8 cellular contexts compared by ENCODE assay signal in the genomic region with DNA sequence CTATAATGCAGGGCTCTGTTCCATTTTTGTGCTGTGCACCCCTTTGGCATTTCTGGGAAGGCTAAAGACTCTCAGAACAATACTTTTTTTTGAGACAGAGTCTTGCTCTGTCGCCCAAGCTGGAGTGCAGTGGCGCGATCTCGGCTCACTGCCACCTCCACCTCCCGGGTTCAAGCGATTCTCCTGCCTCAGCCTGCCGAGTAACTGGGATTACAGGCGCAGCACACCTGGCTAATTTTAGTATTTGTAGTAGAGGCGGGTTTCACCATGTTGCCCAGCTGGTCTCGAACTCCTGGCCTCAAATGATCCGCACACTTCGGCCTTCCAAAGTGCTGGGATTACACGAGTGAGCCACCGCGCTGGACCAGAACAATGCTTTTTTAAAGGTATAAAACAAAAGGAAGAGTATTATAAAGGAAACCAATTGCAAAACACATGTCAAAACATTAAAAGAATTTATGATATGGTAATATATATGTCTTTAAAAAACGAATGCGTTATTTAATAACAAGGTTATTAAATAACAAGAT. TPM values are rescaled to one million over a fixed set of nuclear protein-coding genes. Genes with fewer than 3 reads are reported as not detected.
A peak's percentile ranks its signal among the peaks of the same experiment; 100 is the strongest.
DNase-seq lines count a peak whose midpoint lies in the region; ATAC-seq and TF ChIP-seq lines count a peak whose summit lies in the region.

No MANE protein-coding gene starts in this region.

- peaks cover 8% of the 10 kb centered on the region for H3K36me3 Mint-ChIP-seq in activated naive CD8-positive, alpha-beta T cell

- H3K9me3 Mint-ChIP-seq in activated naive CD8-positive, alpha-beta T cell (ENCODE audit: low read depth): no peaks in the 10 kb centered on the region

- H3K36me3 ChIP-seq in left lung: no peaks in the 10 kb centered on the region
- H3K36me3 ChIP-seq in thymus (ENCODE audit: control insufficient read depth, insufficient read depth): no peaks in the 10 kb centered on the region

- no peaks in the 10 kb centered on the region for H3K27me3 Mint-ChIP-seq in activated naive CD8-positive, alpha-beta T cell

- H3K27ac Mint-ChIP-seq in activated naive CD8-positive, alpha-beta T cell: peak overlapping the region; percentile 68

- WGBS in thymus: 65% methylated on average over 17 of the region's 17 CpGs

- intact Hi-C loops in left lung (cut with DNase I): no loop called here

- H3K4me1 Mint-ChIP-seq in activated naive CD8-positive, alpha-beta T cell (ENCODE audit: low read depth): peaks cover 51% of the 10 kb centered on the region

- H3K27ac ChIP-seq in left lung: peak overlapping the region; percentile 96
- H3K27ac ChIP-seq in thymus (ENCODE audit: low read depth): peak overlapping the region; percentile 89

- H3K4me3 ChIP-seq in left lung (peak overlapping the region; percentile 63 to 71), thymus (ENCODE audit: low read length) (peak overlapping the region; percentile 88)

- H3K9me3 ChIP-seq in left lung: no peaks in the 10 kb centered on the region
- H3K9me3 ChIP-seq in thymus (ENCODE audit: control insufficient read depth): no peaks in the 10 kb centered on the region

- TF ChIP-seq CTCF in left lung (IDR thresholded peaks at IDR 0.05): no peak

- H3K27me3 ChIP-seq in left lung: no peaks in the 10 kb centered on the region
- no peaks in the 10 kb centered on the region for H3K27me3 ChIP-seq in thymus (ENCODE audit: control insufficient read depth, insufficient read depth)

- no peak for ATAC-seq in left lung
- no peak for ATAC-seq in GM19397 (IDR thresholded peaks at IDR 0.05; ENCODE audit: unreplicated experiment)

- H3K4me1 ChIP-seq in left lung (peaks cover 21 to 69% of the 10 kb centered on the region in 2 donors), thymus (ENCODE audit: control insufficient read depth, insufficient read depth, low read length) (peaks cover 15% of the 10 kb centered on the region)

- peak overlapping the region; percentile 92 for H3K4me3 Mint-ChIP-seq in activated naive CD8-positive, alpha-beta T cell

- peak; percentile 42 for DNase-seq in activated CD8-positive, alpha-beta memory T cell treated with anti-CD3 and anti-CD28 coated beads for 24 hours
- no peak for DNase-seq in activated CD8-positive, alpha-beta memory T cell treated with anti-CD3 and anti-CD28 coated beads, Interleukin-2, amount 50 U/mL, for 4 hours
- DNase-seq in left lung: no peak
- no peak for DNase-seq in 8988T
- DNase-seq in Ammon's horn (ENCODE audit: low spot score): no peak

RNA-seq across cellular contexts. Expression of a gene that starts 1.0 kb away (rescaled TPM):
- total RNA-seq in left lung: 100 to 1,000 TPM in 1 of 2 donors, 10 to 100 TPM in 1; 79.2 to 116 TPM
- polyA plus RNA-seq in thymus: 33.5 TPM

RNA-seq across cellular contexts. Expression of a gene that starts 48.6 kb away (rescaled TPM):
- 10 to 100 TPM; 37.0 to 45.4 TPM for total RNA-seq in left lung
- polyA plus RNA-seq in thymus: 32.1 TPM
